In the genomic region with DNA sequence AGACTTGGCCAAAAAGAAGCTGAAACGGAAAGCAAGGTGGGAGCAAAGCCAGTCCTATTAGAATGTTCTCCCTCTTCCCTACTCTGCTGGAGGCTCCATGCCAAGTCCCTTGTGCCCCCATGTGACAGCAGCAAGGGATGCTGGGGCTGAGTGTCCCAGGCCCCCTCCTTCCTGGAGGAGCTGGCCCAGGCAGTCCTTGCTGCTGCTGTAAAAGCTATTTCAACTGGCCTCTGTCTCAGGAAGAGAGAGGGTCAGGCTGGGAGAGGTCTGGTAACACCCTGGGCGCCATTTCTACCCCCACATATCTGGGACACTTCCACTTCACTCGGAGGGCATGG, we compare ENCODE assay signal across 14 cellular contexts. TPM values are rescaled to one million over a fixed set of nuclear protein-coding genes. Genes with fewer than 3 reads are reported as not detected.
A peak's percentile ranks its signal among the peaks of the same experiment; 100 is the strongest.
DNase-seq lines count a peak whose midpoint lies in the region; ATAC-seq and TF ChIP-seq lines count a peak whose summit lies in the region.
"Had no signal": no experiment of that assay in that cellular context is flagged by ENCODE, and none has a peak within 500 bp of the region (broad histone marks: within the 10 kb centered on the region; RNA-seq: fewer than 3 reads in every experiment).

No MANE protein-coding gene starts in this region.

- no peaks in the 10 kb centered on the region for H3K9me2 ChIP-seq in GM23248 (ENCODE audit: insufficient read depth)

- H3K27me3 Mint-ChIP-seq in activated CD8-positive, alpha-beta T cell treated with anti-CD3 and anti-CD28 coated beads, Interleukin-2, amount 10 ng/mL, durations not matched to agents 7 days and 5 days (ENCODE audit: low read depth): peaks cover 54% of the 10 kb centered on the region

- H3K27ac ChIP-seq in GM23248 (no peak overlapping the region), body of pancreas (peak overlapping the region in 2 of 4 donors; percentile 40 to 73)

- no peak overlapping the region for H3K4me3 ChIP-seq in GM23248
- no peak overlapping the region for H3K4me3 ChIP-seq in body of pancreas
- H3K4me3 ChIP-seq in iPS-15b (ENCODE audit: low read depth, low read length): peak overlapping the region; percentile 6

- H3K27me3 ChIP-seq in GM23248 (replicated peaks; ENCODE audit: insufficient read depth): peaks cover 10% of the 10 kb centered on the region; the same call in 1 of the 2 replicates
- H3K27me3 ChIP-seq in body of pancreas: no peaks in the 10 kb centered on the region
- H3K27me3 ChIP-seq in iPS-15b (ENCODE audit: control insufficient read depth, insufficient read depth, low read length): peaks cover 50% of the 10 kb centered on the region

- TF ChIP-seq POLR2A in body of pancreas (IDR thresholded peaks at IDR 0.05): no peak

- no peak overlapping the region for H3K4me2 ChIP-seq in GM23248 (ENCODE audit: unreplicated experiment)

- POLR2A ChIA-PET in activated CD8-positive, alpha-beta T cell treated with anti-CD3 and anti-CD28 coated beads, Interleukin-2, amount 10 ng/mL, durations not matched to agents 7 days and 5 days (lab: Charles Lee): no interaction called here

- H3K36me3 ChIP-seq in GM23248 (ENCODE audit: low read depth): no peaks in the 10 kb centered on the region
- no peaks in the 10 kb centered on the region for H3K36me3 ChIP-seq in body of pancreas (replicated peaks in 1 of 2; ENCODE audit: insufficient read depth in 1 of 2, low read depth in 2 of 2)
- no peaks in the 10 kb centered on the region for H3K36me3 ChIP-seq in iPS-15b (ENCODE audit: control insufficient read depth, insufficient read depth, low read length)

- no peaks in the 10 kb centered on the region for H3K4me1 ChIP-seq in GM23248 (ENCODE audit: insufficient read depth)
- H3K4me1 ChIP-seq in body of pancreas: peaks cover 38% of the 10 kb centered on the region
- peaks cover 13% of the 10 kb centered on the region for H3K4me1 ChIP-seq in iPS-15b (ENCODE audit: control insufficient read depth, insufficient read depth, low read length)

- intact Hi-C loops in body of pancreas (cut with DNase I) (no loop called here), sciatic nerve (cut with DNase I) (no loop called here)

- no peak overlapping the region; the same call in 1 of the 2 replicates for H2AFZ ChIP-seq in GM23248

- ATAC-seq in body of pancreas: no peak
- peak; percentile 64 for ATAC-seq in sciatic nerve
- ATAC-seq in activated CD8-positive, alpha-beta T cell treated with anti-CD3 and anti-CD28 coated beads, Interleukin-2, amount 10 ng/mL, durations not matched to agents 7 days and 5 days: no peak
- ATAC-seq: stimulated activated naive CD8-positive, alpha-beta T cell treated with anti-CD3 and anti-CD28 coated beads, Interleukin-15, Interleukin-2, amounts not matched to agents 100 U/mL and 50 U/mL, for 24 hours had no signal

- H3K9ac ChIP-seq in GM23248: no peak overlapping the region
- no peak overlapping the region for H3K9ac ChIP-seq in iPS-15b (ENCODE audit: low read depth, low read length)

- in situ Hi-C loops in GM23248 (cut with MboI): no loop called here

- H3K9me3 Mint-ChIP-seq in activated CD8-positive, alpha-beta T cell treated with anti-CD3 and anti-CD28 coated beads, Interleukin-2, amount 10 ng/mL, durations not matched to agents 7 days and 5 days (ENCODE audit: insufficient read depth): no peaks in the 10 kb centered on the region

- TF ChIP-seq CTCF in body of pancreas (IDR thresholded peaks at IDR 0.05): no peak

- WGBS in GM23248 (ENCODE audit: low coverage in 1 of 2, low lambda C conversion rate in 2 of 2, missing lambda C conversion rate in 2 of 2), 2 experiments: 20 to 23% methylated on average over 3 of the region's 3 CpGs
- 69 to 78% methylated on average over 2 to 3 of the region's 3 CpGs for WGBS in body of pancreas, 2 donors

- no peak overlapping the region for H3K27ac Mint-ChIP-seq in activated CD8-positive, alpha-beta T cell treated with anti-CD3 and anti-CD28 coated beads, Interleukin-2, amount 10 ng/mL, durations not matched to agents 7 days and 5 days

- no peak overlapping the region for H3K4me3 Mint-ChIP-seq in activated CD8-positive, alpha-beta T cell treated with anti-CD3 and anti-CD28 coated beads, Interleukin-2, amount 10 ng/mL, durations not matched to agents 7 days and 5 days

- DNase-seq in GM23248: peak; percentile 23
- DNase-seq in body of pancreas: peak in 3 of 4 donors; percentile 32 to 46 (median 35)
- no peak for DNase-seq in sciatic nerve (ENCODE audit: low spot score)
- DNase-seq in GM03348 (ENCODE audit: low spot score): no peak
- DNase-seq in mesenteric fat pad (ENCODE audit: low spot score): no peak
- DNase-seq in activated CD8-positive, alpha-beta T cell treated with anti-CD3 and anti-CD28 coated beads, Interleukin-2, amount 10 ng/mL, durations not matched to agents 7 days and 5 days: no peak
- DNase-seq in NCI-H2227 treated with DMSO at 0.1 percent for 48 hours (lab: John Stamatoyannopoulos, UW): no peak
- DNase-seq: NCI-H1436; stimulated activated naive CD8-positive, alpha-beta T cell treated with anti-CD3 and anti-CD28 coated beads, Interleukin-15, Interleukin-2, amounts not matched to agents 100 U/mL and 50 U/mL, for 24 hours had no signal

- no peaks in the 10 kb centered on the region for H3K36me3 Mint-ChIP-seq in activated CD8-positive, alpha-beta T cell treated with anti-CD3 and anti-CD28 coated beads, Interleukin-2, amount 10 ng/mL, durations not matched to agents 7 days and 5 days (ENCODE audit: low read depth)

- CTCF ChIA-PET in activated CD8-positive, alpha-beta T cell treated with anti-CD3 and anti-CD28 coated beads, Interleukin-2, amount 10 ng/mL, durations not matched to agents 7 days and 5 days (lab: Charles Lee): interaction anchor here (0.5 to 1.5 kb wide), 3 partner anchors 38 to 237 kb away, joined by 3 to 7 read pairs (median 4); a partner anchor contains a TSS

- H3F3A ChIP-seq in GM23248 (ENCODE audit: insufficient read depth): no peaks in the 10 kb centered on the region

- no peaks in the 10 kb centered on the region for H4K20me1 ChIP-seq in GM23248 (ENCODE audit: insufficient read depth)

- peaks cover 6% of the 10 kb centered on the region for H3K4me1 Mint-ChIP-seq in activated CD8-positive, alpha-beta T cell treated with anti-CD3 and anti-CD28 coated beads, Interleukin-2, amount 10 ng/mL, durations not matched to agents 7 days and 5 days (ENCODE audit: low read depth)

- H3K9me3 ChIP-seq in GM23248 (ENCODE audit: low read depth) (no peaks in the 10 kb centered on the region), body of pancreas (no peaks in the 10 kb centered on the region), iPS-15b (ENCODE audit: control insufficient read depth, insufficient read depth, low read length) (no peaks in the 10 kb centered on the region)

- no peaks in the 10 kb centered on the region for H3K79me2 ChIP-seq in GM23248 (ENCODE audit: insufficient read depth)

RNA-seq across cellular contexts. Expression of a gene that starts 25.0 kb away (rescaled TPM):
- not detected in 2 replicates for total RNA-seq in GM23248 (2014; rRNA removed; shearing (Covaris generic))
- polyA plus RNA-seq in GM23248 (2016; fragmentation: Nextera tagmentation; extraction: Ambion mirVana): not detected in 2 replicates
- total RNA-seq in body of pancreas (under 1 TPM; 0.26 to 0.33 TPM), sciatic nerve (0.04 TPM), mesenteric fat pad (0.06 TPM)
- total RNA-seq in activated CD8-positive, alpha-beta T cell treated with anti-CD3 and anti-CD28 coated beads, Interleukin-2, amount 10 ng/mL, durations not matched to agents 7 days and 5 days: not detected
- total RNA-seq: endothelial cell of umbilical vein had no signal
- polyA plus RNA-seq: AG04450 had no signal

RNA-seq across cellular contexts. Expression of a gene that starts 29.7 kb away (rescaled TPM):
- total RNA-seq in GM23248 (2014; rRNA removed; shearing (Covaris generic)): not detected in 2 replicates
- polyA plus RNA-seq in GM23248 (2016; fragmentation: Nextera tagmentation; extraction: Ambion mirVana): not detected in 2 replicates
- total RNA-seq in body of pancreas (not detected), sciatic nerve (not detected), mesenteric fat pad (not detected)
- not detected for total RNA-seq in activated CD8-positive, alpha-beta T cell treated with anti-CD3 and anti-CD28 coated beads, Interleukin-2, amount 10 ng/mL, durations not matched to agents 7 days and 5 days
- total RNA-seq: endothelial cell of umbilical vein; T-helper 2 cell treated with Interferon-gamma antibody and Interleukin-4, amounts not matched to agents 100 ng/mL and 5 ng/mL, for 36 hours had no signal
- polyA plus RNA-seq: adipose tissue, AG04450, endothelial cell of umbilical vein had no signal

RNA-seq across cellular contexts. Expression of a gene that starts 39.0 kb away (rescaled TPM):
- total RNA-seq in GM23248 (2014; rRNA removed; shearing (Covaris generic)): 61.2 and 94.8 TPM in 2 replicates
- polyA plus RNA-seq in GM23248 (2016; fragmentation: Nextera tagmentation; extraction: Ambion mirVana): 90.2 and 93.6 TPM in 2 replicates
- 100 to 1,000 TPM in 1 of 2 donors, 10 to 100 TPM in 1; 94.2 to 119 TPM for total RNA-seq in body of pancreas
- 45.9 TPM for total RNA-seq in sciatic nerve
- total RNA-seq in mesenteric fat pad: 36.5 TPM
- total RNA-seq in activated CD8-positive, alpha-beta T cell treated with anti-CD3 and anti-CD28 coated beads, Interleukin-2, amount 10 ng/mL, durations not matched to agents 7 days and 5 days: 10 to 100 TPM; 42.5 to 47.2 TPM

RNA-seq across cellular contexts. Expression of a gene that starts 40.3 kb away (rescaled TPM):
- total RNA-seq in GM23248 (2014; rRNA removed; shearing (Covaris generic)): not detected in 2 replicates
- polyA plus RNA-seq in GM23248 (2016; fragmentation: Nextera tagmentation; extraction: Ambion mirVana): 0.39 TPM in 1 of 2 replicates, not detected in the other
- total RNA-seq in body of pancreas (not detected), sciatic nerve (3.8 TPM), mesenteric fat pad (0.58 TPM)
- total RNA-seq in activated CD8-positive, alpha-beta T cell treated with anti-CD3 and anti-CD28 coated beads, Interleukin-2, amount 10 ng/mL, durations not matched to agents 7 days and 5 days: not detected
- total RNA-seq: endothelial cell of umbilical vein had no signal
- polyA plus RNA-seq: AG04450, endothelial cell of umbilical vein had no signal

Comparison
In these comparisons a context has a peak if more than half of its experiments do, and no peak if none do; other contexts are left out.
1. DNase-seq: peak in GM23248 (single experiment) and body of pancreas (3 of 4); none in sciatic nerve (single experiment), GM03348 (single experiment), mesenteric fat pad (single experiment), activated CD8-positive, alpha-beta T cell treated with anti-CD3 and anti-CD28 coated beads, Interleukin-2, amount 10 ng/mL, durations not matched to agents 7 days and 5 days (single experiment) and NCI-H2227 treated with DMSO at 0.1 percent for 48 hours (single experiment).